In genomic region chr6:38638941-38639497, GRCh38 we compare ENCODE assay signal across 9 cellular contexts. TPM values are rescaled to one million over a fixed set of nuclear protein-coding genes. Genes with fewer than 3 reads are reported as not detected.
DNase-seq lines count a peak whose midpoint lies in the region; ATAC-seq, FAIRE-seq and TF ChIP-seq lines count a peak whose summit lies in the region.
"Had no signal": no experiment of that assay in that cellular context is flagged by ENCODE, and none has a peak within 500 bp of the region (broad histone marks: within the 10 kb centered on the region; RNA-seq: fewer than 3 reads in every experiment).

No MANE protein-coding gene starts in this region.

- no peak for TF ChIP-seq RAD21 in HepG2 (CRISPR knock-in tag; IDR thresholded peaks at IDR 0.05)

- CTCF ChIA-PET in activated CD4-positive, alpha-beta T cell treated with anti-CD3 and anti-CD28 coated beads for 36 hours (lab: Charles Lee) = interaction anchor here (0.7 kb wide), 1 partner anchor 67 kb away, joined by 3 read pairs; no protein-coding TSS in a partner anchor
- CTCF ChIA-PET in HepG2 (lab: Yijun Ruan, JAX; ENCODE audit: low intra/inter-chr PET ratio, low total read pairs) = no interaction called here

- H3K4me1 Mint-ChIP-seq in activated CD4-positive, alpha-beta T cell treated with anti-CD3 and anti-CD28 coated beads for 36 hours = peaks cover 46% of the 10 kb centered on the region

- no peaks in the 10 kb centered on the region for H3K36me3 ChIP-seq in HepG2 (replicated peaks in 1 of 2; ENCODE audit: control insufficient read depth in 1 of 2, insufficient read depth in 2 of 2, low read length in 2 of 2)

- no peaks in the 10 kb centered on the region for H3K27me3 Mint-ChIP-seq in activated CD4-positive, alpha-beta T cell treated with anti-CD3 and anti-CD28 coated beads for 36 hours

- peak; percentile 54 for FAIRE-seq in HepG2 (lab: Jason Lieb, UNC)
- FAIRE-seq: frontal cortex had no signal

- H3K4me3 ChIP-seq in choroid plexus epithelial cell (ENCODE audit: low read depth, low read length) = peak overlapping the region; percentile 94
- peak overlapping the region; percentile 86 to 96 (median 95) for H3K4me3 ChIP-seq in HepG2 (replicated peaks in 1 of 3; ENCODE audit: insufficient read depth in 1 of 3, low read depth in 2 of 3, low read length in 3 of 3)

- H3K27ac Mint-ChIP-seq in activated CD4-positive, alpha-beta T cell treated with anti-CD3 and anti-CD28 coated beads for 36 hours = peak overlapping the region; percentile 82

- peak overlapping the region; percentile 82 for H3K4me3 Mint-ChIP-seq in activated CD4-positive, alpha-beta T cell treated with anti-CD3 and anti-CD28 coated beads for 36 hours

- TF ChIP-seq POLR2A in HepG2 (IDR thresholded peaks at IDR 0.05; ENCODE audit: insufficient read depth in 1 of 2, low read depth in 2 of 2, low read length in 2 of 2) = no peak

- H3K36me3 Mint-ChIP-seq in activated CD4-positive, alpha-beta T cell treated with anti-CD3 and anti-CD28 coated beads for 36 hours (ENCODE audit: low read depth) = no peaks in the 10 kb centered on the region

- peak overlapping the region; percentile 72 for H2AFZ ChIP-seq in HepG2 (ENCODE audit: low read length)

- no peaks in the 10 kb centered on the region for H3K9me3 ChIP-seq in HepG2 (ENCODE audit: low read length)

- H3K4me1 ChIP-seq in HepG2 (ENCODE audit: insufficient read depth, low read length) = peaks cover 27% of the 10 kb centered on the region

- H3K9ac ChIP-seq in HepG2 (ENCODE audit: insufficient read depth, low read depth, low read length) = peak overlapping the region; percentile 76

- WGBS in HepG2 (ENCODE audit: low lambda C conversion rate) = 7% methylated on average over 14 of the region's 15 CpGs

- no peaks in the 10 kb centered on the region for H3K9me3 Mint-ChIP-seq in activated CD4-positive, alpha-beta T cell treated with anti-CD3 and anti-CD28 coated beads for 36 hours (ENCODE audit: low read depth)

- intact Hi-C loops in activated CD4-positive, alpha-beta T cell treated with anti-CD3 and anti-CD28 coated beads for 36 hours (cut with DNase I, micrococcal nuclease) = loop anchor here (1.0 to 5.0 kb wide), 5 partner anchors 64 to 820 kb away; partner anchors contain the start of genes GLO1 (in 1 of the 2), SAYSD1 (in 1 of the 2) and ZFAND3 (in 1 of the 2)
- intact Hi-C loops in HepG2 (cut with micrococcal nuclease; ENCODE audit: unreplicated experiment) = no loop called here

- in situ Hi-C loops in HepG2 (cut with HindIII; ENCODE audit: extremely low pct_ligation_motif_present, low pct_unique_long_range_greater_than_20kb) = no loop called here

- peak overlapping the region; percentile 86 for H3K4me2 ChIP-seq in HepG2 (ENCODE audit: low read depth, low read length)

- BruUV-seq in HepG2 (replicated peaks; lab: Mats Ljungman, UMichigan) = no TSS peak

- H3K27me3 ChIP-seq in HepG2 (ENCODE audit: control insufficient read depth in 1 of 2, insufficient read depth in 2 of 2, low read length in 2 of 2) = no peaks in the 10 kb centered on the region

- TF ChIP-seq EP300 in HepG2 (IDR thresholded peaks at IDR 0.05; ENCODE audit: low read depth in 2 of 2, low read length in 2 of 2) (no peak), HepG2 (CRISPR knock-in tag; IDR thresholded peaks at IDR 0.05; ENCODE audit: borderline replicate concordance) (no peak)

- DNase-seq in EL (peak; percentile 53), H4 (ENCODE audit: low spot score) (peak; percentile 33), LoVo (ENCODE audit: low spot score) (peak; percentile 56), choroid plexus epithelial cell (ENCODE audit: low read depth) (peak; percentile 38), HepG2 (ENCODE audit: low spot score) (peak; percentile 37), NCI-H524 treated with DMSO at 0.1 percent for 48 hours (lab: John Stamatoyannopoulos, UW) (no peak)
- peak; percentile 81 for DNase-seq in activated CD4-positive, alpha-beta T cell treated with anti-CD3 and anti-CD28 coated beads for 36 hours
- DNase-seq in stimulated activated CD4-positive, alpha-beta T cell treated with anti-CD3 and anti-CD28 coated beads, TNF-alpha, amount 100 ng/mL, for 24 hours (ENCODE audit: low read depth in 3 of 3) = peak; percentile 40 to 56 (median 52)

- H4K20me1 ChIP-seq in HepG2 (ENCODE audit: insufficient read depth, low read length) = no peaks in the 10 kb centered on the region

- TF ChIP-seq CTCF in choroid plexus epithelial cell (conservative IDR thresholded peaks at IDR 0.05; ENCODE audit: low read depth, low read length) (no peak), HepG2 (CRISPR knock-in tag; IDR thresholded peaks at IDR 0.05) (0 out of 2 replicates have a peak, but pooled peaks have one; percentile 11)

- POLR2A ChIA-PET in activated CD4-positive, alpha-beta T cell treated with anti-CD3 and anti-CD28 coated beads for 36 hours (lab: Charles Lee) = interaction anchor here (0.5 to 1.2 kb wide), 4 partner anchors 18 to 1353 kb away, joined by 3 to 4 read pairs (median 3); no protein-coding TSS in a partner anchor
- POLR2A ChIA-PET in HepG2 (lab: Yijun Ruan, JAX) = interaction anchor here (0.6 to 2.3 kb wide), 3 partner anchors 61 to 820 kb away, joined by 3 to 6 read pairs (median 3); partner anchors contain the start of gene GLO1

- peak overlapping the region; percentile 59 for H3K27ac ChIP-seq in HepG2 (ENCODE audit: extremely low read length, insufficient read depth, low read length)

- H3K79me2 ChIP-seq in HepG2 (ENCODE audit: insufficient read depth, low read length) = no peaks in the 10 kb centered on the region

- peak; percentile 78 for ATAC-seq in activated CD4-positive, alpha-beta T cell treated with anti-CD3 and anti-CD28 coated beads for 36 hours
- ATAC-seq in HepG2 = peak; percentile 88

TF ChIP-seq in HepG2, 621 proteins besides CTCF, POLR2A, EP300 and RAD21 (continues in another document):
- peak; percentile 33; the same call in 1 of the 2 replicates for TF ChIP-seq ARNTL (CRISPR knock-in tag; IDR thresholded peaks at IDR 0.05)
- peak; percentile 54; the same call in 1 of the 2 replicates for TF ChIP-seq SIN3A (IDR thresholded peaks at IDR 0.05; ENCODE audit: borderline replicate concordance, low read depth, low read length)
- no peak for TF ChIP-seq NFYC (CRISPR knock-in tag; IDR thresholded peaks at IDR 0.05)
- no peak for TF ChIP-seq RFX3 (CRISPR knock-in tag; IDR thresholded peaks at IDR 0.05)
- 0 out of 2 replicates have a peak, but pooled peaks have one; percentile 10 for TF ChIP-seq ZNF547 (CRISPR knock-in tag; IDR thresholded peaks at IDR 0.05)
- TF ChIP-seq MAX (IDR thresholded peaks at IDR 0.05) = peak; percentile 31
- 0 out of 2 replicates have a peak, but pooled peaks have one; percentile 31 for TF ChIP-seq ZNF274 (CRISPR knock-in tag; IDR thresholded peaks at IDR 0.05)
- peak; percentile 14; the same call in 1 of the 2 replicates for TF ChIP-seq MXD4 (CRISPR knock-in tag; IDR thresholded peaks at IDR 0.05)
- no peak for TF ChIP-seq LCORL (IDR thresholded peaks at IDR 0.05)
- TF ChIP-seq LCORL (CRISPR knock-in tag; IDR thresholded peaks at IDR 0.05) = peak; percentile 18; the same call in 1 of the 2 replicates
- TF ChIP-seq HIVEP1 (CRISPR knock-in tag; IDR thresholded peaks at IDR 0.05) = no peak
- no peak for TF ChIP-seq GRHL1 (CRISPR knock-in tag; conservative IDR thresholded peaks at IDR 0.05)
- 0 out of 2 replicates have a peak, but pooled peaks have one; percentile 39 for TF ChIP-seq NCOA1 (CRISPR knock-in tag; IDR thresholded peaks at IDR 0.05)

RNA-seq across cellular contexts. Expression of gene BTBD9, which starts 0.7 kb away (rescaled TPM):
- 7.1 and 10.1 TPM in 2 replicates for total RNA-seq in H4 (2014; rRNA removed; shearing (Covaris generic))
- total RNA-seq in activated CD4-positive, alpha-beta T cell treated with anti-CD3 and anti-CD28 coated beads for 36 hours = 10 to 100 TPM in 1 of 2 experiments, 1 to 10 TPM in 1; 8.2 to 12.2 TPM
- 1.8 and 3.0 TPM in 2 replicates for total RNA-seq in HepG2 (2016; rRNA removed; fragmentation: Illumina TruSeq; extraction: Trizol)
- total RNA-seq in HepG2 (2016; cell fraction: cytosol; rRNA removed; fragmentation: Illumina TruSeq; extraction: Trizol; ENCODE audit: low read depth) = 9.0 and 9.2 TPM in 2 replicates
- total RNA-seq in HepG2 (2016; cell fraction: insoluble cytoplasmic fraction; rRNA removed; fragmentation: Illumina TruSeq; extraction: Trizol) = 1.9 and 2.7 TPM in 2 replicates
- total RNA-seq in HepG2 (2016; cell fraction: membrane; rRNA removed; fragmentation: Illumina TruSeq; extraction: Trizol) = 6.2 and 6.3 TPM in 2 replicates
- total RNA-seq in HepG2 (2016; cell fraction: nucleus; rRNA removed; fragmentation: Illumina TruSeq; extraction: Trizol) = 3.9 and 4.3 TPM in 2 replicates
- 1.2 TPM in 2 replicates for polyA plus RNA-seq in HepG2 (2011; rRNA removed)
- 0.43 and 0.58 TPM in 2 replicates for polyA plus RNA-seq in HepG2 (2011; cell fraction: cytosol; rRNA removed)
- polyA plus RNA-seq in HepG2 (2011; cell fraction: nucleus; rRNA removed) = 1.1 and 1.7 TPM in 2 replicates
- polyA plus RNA-seq in HepG2 (2012) = 0.68 and 0.76 TPM in 2 replicates
- polyA plus RNA-seq in HepG2 (2016; cell fraction: cytosol; fragmentation: Illumina TruSeq; extraction: Trizol; ENCODE audit: low read depth) = 0.05 TPM in 2 replicates
- 1.0 and 1.4 TPM in 2 replicates for polyA plus RNA-seq in HepG2 (2016; cell fraction: insoluble cytoplasmic fraction; fragmentation: Illumina TruSeq; extraction: Trizol; ENCODE audit: low read depth)
- 0.11 and 0.13 TPM in 2 replicates for polyA plus RNA-seq in HepG2 (2016; cell fraction: membrane; fragmentation: Illumina TruSeq; extraction: Trizol; ENCODE audit: low read depth)
- 0.85 and 1.1 TPM in 2 replicates for polyA plus RNA-seq in HepG2 (2016; cell fraction: nucleus; fragmentation: Illumina TruSeq; extraction: Trizol; ENCODE audit: insufficient read depth, low read depth)
- 4.7 and 8.0 TPM in 2 replicates for polyA minus RNA-seq in HepG2 (2011; rRNA and poly(A)+ RNA removed; ENCODE audit: low replicate concordance)
- 2.0 and 2.2 TPM in 2 replicates for polyA minus RNA-seq in HepG2 (2011; cell fraction: cytosol; rRNA and poly(A)+ RNA removed)
- 18.9 and 26.6 TPM in 2 replicates for polyA minus RNA-seq in HepG2 (2011; cell fraction: nucleus; rRNA and poly(A)+ RNA removed)
